Comparison of ENCODE assay signal across 7 cellular contexts in the genomic region with DNA sequence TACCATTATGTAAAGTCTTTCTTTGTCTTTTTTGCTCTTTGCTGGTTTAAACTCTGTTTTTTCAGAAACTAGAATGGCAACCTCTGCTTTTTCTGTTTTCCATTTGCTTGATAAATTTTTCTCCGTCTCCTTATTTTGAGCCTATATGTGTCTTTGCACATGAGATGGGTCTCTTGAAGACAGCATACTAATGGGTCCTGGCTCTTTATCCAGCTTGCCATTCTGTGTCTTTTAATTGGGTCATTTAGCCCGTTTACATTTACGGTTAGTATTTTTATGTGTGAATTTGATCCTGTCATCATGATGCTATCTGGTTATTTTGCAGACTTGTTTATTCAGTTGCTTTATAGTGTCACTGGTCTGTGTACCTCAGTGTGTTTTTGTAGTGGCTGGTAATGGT.
"Had no signal": no experiment of that assay in that cellular context is flagged by ENCODE, and none has a peak within 500 bp of the region (broad histone marks: within the 10 kb centered on the region; RNA-seq: fewer than 3 reads in every experiment).

No MANE protein-coding gene starts in this region.

- ATAC-seq: HepG2, K562 had no signal

- DNase-seq: IMR-90, KBM-7, KG1 had no signal

- FAIRE-seq: HepG2, K562 had no signal

- H3K27ac ChIP-seq: HL-60, KMS-11 had no signal

- H3K4me3 ChIP-seq: K562 had no signal
